Comparison of ENCODE assay signal across 10 cellular contexts in the genomic region with DNA sequence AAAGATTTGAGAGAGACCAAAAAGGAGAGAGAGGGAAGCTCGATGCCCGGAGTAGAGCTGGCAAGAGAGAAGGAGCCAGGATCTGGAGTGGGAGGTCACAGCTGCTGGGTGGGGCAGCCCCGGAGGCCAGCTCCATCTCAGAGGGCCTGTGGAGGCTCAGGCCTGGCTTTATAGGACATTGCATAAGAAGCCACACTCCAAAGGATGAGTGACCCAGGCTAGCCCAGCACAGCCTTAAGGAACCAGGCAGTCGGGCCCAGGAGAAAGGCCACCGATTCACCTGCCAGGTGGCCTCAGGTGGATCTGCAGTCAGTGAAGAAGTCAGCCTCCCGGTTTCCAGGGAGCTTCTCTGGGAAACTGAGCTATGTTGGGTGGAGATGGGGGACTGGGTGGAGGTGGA. TPM values are rescaled to one million over a fixed set of nuclear protein-coding genes. Genes with fewer than 3 reads are reported as not detected.
A peak's percentile ranks its signal among the peaks of the same experiment; 100 is the strongest.
DNase-seq lines count a peak whose midpoint lies in the region; ATAC-seq and TF ChIP-seq lines count a peak whose summit lies in the region.
"Had no signal": no experiment of that assay in that cellular context is flagged by ENCODE, and none has a peak within 500 bp of the region (broad histone marks: within the 10 kb centered on the region; RNA-seq: fewer than 3 reads in every experiment).

No MANE protein-coding gene starts in this region.

- intact Hi-C loops in sciatic nerve (cut with DNase I) = no loop called here

- H3K27ac Mint-ChIP-seq in brain = peak overlapping the region in 4 of 5 experiments; percentile 3 to 93 (median 68)

- H3K27me3 Mint-ChIP-seq in brain = peaks cover 42% of the 10 kb centered on the region

- peak; percentile 86 for DNase-seq in right atrium auricular region (ENCODE audit: low spot score)
- DNase-seq in sciatic nerve (ENCODE audit: low spot score) = no peak
- DNase-seq in NCI-H748 treated with DMSO at 0.1 percent for 48 hours (lab: John Stamatoyannopoulos, UW) = no peak
- no peak for DNase-seq in Ammon's horn (ENCODE audit: low spot score)
- DNase-seq: effector CD8-positive, alpha-beta T cell; midbrain had no signal

- ATAC-seq in sciatic nerve = peak; percentile 41
- no peak for ATAC-seq in GM21447 (IDR thresholded peaks at IDR 0.05; ENCODE audit: unreplicated experiment)
- no peak for ATAC-seq in GM18867 (IDR thresholded peaks at IDR 0.05; ENCODE audit: unreplicated experiment)

- no peaks in the 10 kb centered on the region for H3K36me3 Mint-ChIP-seq in brain

- TF ChIP-seq CTCF in brain (conservative IDR thresholded peaks at IDR 0.05) = no peak
- TF ChIP-seq CTCF in right atrium auricular region (IDR thresholded peaks at IDR 0.05) = no peak

- H3K27ac ChIP-seq in right atrium auricular region = peak overlapping the region; percentile 75 to 89

- H3K9me3 Mint-ChIP-seq in brain = peaks cover 0 to 3% (median 0%) of the 10 kb centered on the region in 5 experiments

- no peaks in the 10 kb centered on the region for H3K9me3 ChIP-seq in ES-I3 (ENCODE audit: control insufficient read depth, insufficient read depth, low read length)
- no peaks in the 10 kb centered on the region for H3K9me3 ChIP-seq in right atrium auricular region

- H3K4me1 ChIP-seq in ES-I3 (ENCODE audit: insufficient read depth, low read length) = peaks cover 8% of the 10 kb centered on the region
- peaks cover 0 to 33% of the 10 kb centered on the region in 2 donors for H3K4me1 ChIP-seq in right atrium auricular region

- peaks cover 41% of the 10 kb centered on the region for H3K4me1 Mint-ChIP-seq in brain

- no peaks in the 10 kb centered on the region for H3K27me3 ChIP-seq in right atrium auricular region

- no peaks in the 10 kb centered on the region for H3K36me3 ChIP-seq in ES-I3 (ENCODE audit: insufficient read depth, low read length)
- no peaks in the 10 kb centered on the region for H3K36me3 ChIP-seq in right atrium auricular region

- peak overlapping the region; percentile 77 for H3K9ac ChIP-seq in ES-I3 (ENCODE audit: low read depth, low read length)

- peak overlapping the region; percentile 56 to 86 (median 77) for H3K4me3 Mint-ChIP-seq in brain

- H3K4me3 ChIP-seq in right atrium auricular region = peak overlapping the region; percentile 50 to 61

RNA-seq across cellular contexts. Expression of a gene that starts 0.7 kb away (rescaled TPM):
- polyA plus RNA-seq in brain (ENCODE audit: insufficient read depth, low read depth, low replicate concordance) = 6.4 TPM
- total RNA-seq in right atrium auricular region = 10 to 100 TPM; 25.5 to 36.3 TPM
- 103 TPM for total RNA-seq in sciatic nerve

RNA-seq across cellular contexts. Expression of a gene that starts 54.8 kb away (rescaled TPM):
- 37.5 TPM for polyA plus RNA-seq in brain (ENCODE audit: insufficient read depth, low read depth, low replicate concordance)
- 1 to 10 TPM; 3.4 to 8.8 TPM for total RNA-seq in right atrium auricular region
- 13.6 TPM for total RNA-seq in sciatic nerve
